ENCODE assay signal across 23 cellular contexts in the genomic region with DNA sequence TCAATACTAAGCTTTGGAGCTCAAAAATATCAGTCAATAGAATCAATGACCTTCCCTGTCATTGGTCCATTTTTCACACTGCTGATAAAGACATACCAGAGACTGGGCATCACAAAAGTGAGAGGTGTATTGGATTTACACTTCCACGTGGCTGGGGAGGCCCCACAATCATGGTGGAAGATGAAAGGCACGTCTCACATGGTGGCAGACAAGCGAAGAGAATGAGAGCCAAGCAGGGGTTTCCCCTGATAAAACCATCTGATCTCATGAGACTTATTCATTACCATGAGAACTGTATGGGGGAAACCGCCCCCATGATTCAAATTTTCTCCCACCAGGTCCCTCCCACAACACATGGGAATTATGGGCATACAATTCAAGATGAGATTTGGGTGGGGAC.
DNase-seq lines count a peak whose midpoint lies in the region; ATAC-seq and FAIRE-seq lines count a peak whose summit lies in the region.
"Had no signal": no experiment of that assay in that cellular context is flagged by ENCODE, and none has a peak within 500 bp of the region (broad histone marks: within the 10 kb centered on the region; RNA-seq: fewer than 3 reads in every experiment).

No MANE protein-coding gene starts in this region.

- ATAC-seq in activated CD4-positive, alpha-beta T cell treated with anti-CD3 and anti-CD28 coated beads for 36 hours, result peak; percentile 58
- ATAC-seq: HCT116, Panc1 had no signal

- POLR2A ChIA-PET in activated CD4-positive, alpha-beta T cell treated with anti-CD3 and anti-CD28 coated beads for 36 hours (lab: Charles Lee), result no interaction called here

- peaks cover 4% of the 10 kb centered on the region for H3K9me3 Mint-ChIP-seq in activated CD4-positive, alpha-beta T cell treated with anti-CD3 and anti-CD28 coated beads for 36 hours (ENCODE audit: low read depth)
- peaks cover 7% of the 10 kb centered on the region for H3K9me3 Mint-ChIP-seq in activated naive CD4-positive, alpha-beta T cell treated with anti-CD3 and anti-CD28 coated beads for 36 hours
- H3K9me3 Mint-ChIP-seq: CD4-positive, alpha-beta T cell had no signal

- H3K4me3 Mint-ChIP-seq in activated CD4-positive, alpha-beta T cell treated with anti-CD3 and anti-CD28 coated beads for 36 hours, result no peak overlapping the region
- no peak overlapping the region for H3K4me3 Mint-ChIP-seq in activated naive CD4-positive, alpha-beta T cell treated with anti-CD3 and anti-CD28 coated beads for 36 hours
- H3K4me3 Mint-ChIP-seq: CD4-positive, alpha-beta T cell had no signal

- peak; percentile 17 for FAIRE-seq in urothelium cell line (lab: Jason Lieb, UNC)
- FAIRE-seq: GM19239, H1 had no signal

- no peaks in the 10 kb centered on the region for H3K36me3 Mint-ChIP-seq in activated CD4-positive, alpha-beta T cell treated with anti-CD3 and anti-CD28 coated beads for 36 hours (ENCODE audit: low read depth)
- no peaks in the 10 kb centered on the region for H3K36me3 Mint-ChIP-seq in activated naive CD4-positive, alpha-beta T cell treated with anti-CD3 and anti-CD28 coated beads for 36 hours (ENCODE audit: low read depth)

- no peak overlapping the region for H3K27ac Mint-ChIP-seq in activated CD4-positive, alpha-beta T cell treated with anti-CD3 and anti-CD28 coated beads for 36 hours
- H3K27ac Mint-ChIP-seq in activated naive CD4-positive, alpha-beta T cell treated with anti-CD3 and anti-CD28 coated beads for 36 hours, result no peak overlapping the region
- H3K27ac Mint-ChIP-seq: CD4-positive, alpha-beta T cell had no signal

- intact Hi-C loops in activated CD4-positive, alpha-beta T cell treated with anti-CD3 and anti-CD28 coated beads for 36 hours (cut with DNase I, micrococcal nuclease), result no loop called here
- intact Hi-C loops in activated naive CD4-positive, alpha-beta T cell treated with anti-CD3 and anti-CD28 coated beads for 36 hours (cut with micrococcal nuclease), result no loop called here

- peaks cover 4% of the 10 kb centered on the region for H3K4me1 Mint-ChIP-seq in activated CD4-positive, alpha-beta T cell treated with anti-CD3 and anti-CD28 coated beads for 36 hours
- peaks cover 8% of the 10 kb centered on the region for H3K4me1 Mint-ChIP-seq in activated naive CD4-positive, alpha-beta T cell treated with anti-CD3 and anti-CD28 coated beads for 36 hours (ENCODE audit: low read depth)

- CTCF ChIA-PET in activated CD4-positive, alpha-beta T cell treated with anti-CD3 and anti-CD28 coated beads for 36 hours (lab: Charles Lee), result interaction anchor here (1.1 to 1.6 kb wide), 3 partner anchors 10 to 188 kb away, joined by 3 to 12 read pairs (median 4); no protein-coding TSS in a partner anchor
- CTCF ChIA-PET in activated naive CD4-positive, alpha-beta T cell treated with anti-CD3 and anti-CD28 coated beads for 36 hours (lab: Charles Lee), result interaction anchor here (2.2 kb wide), 1 partner anchor 10 kb away, joined by 7 read pairs; no protein-coding TSS in a partner anchor

- peaks cover 8% of the 10 kb centered on the region for H3K27me3 Mint-ChIP-seq in activated CD4-positive, alpha-beta T cell treated with anti-CD3 and anti-CD28 coated beads for 36 hours
- no peaks in the 10 kb centered on the region for H3K27me3 Mint-ChIP-seq in activated naive CD4-positive, alpha-beta T cell treated with anti-CD3 and anti-CD28 coated beads for 36 hours (ENCODE audit: low read depth)

- peak; percentile 51 for DNase-seq in activated CD4-positive, alpha-beta T cell treated with anti-CD3 and anti-CD28 coated beads for 36 hours
- no peak for DNase-seq in activated CD4-positive, alpha-beta T cell treated with anti-CD3 and anti-CD28 coated beads, Interleukin-2, amount 50 U/mL, for 1 hour
- DNase-seq in activated naive CD4-positive, alpha-beta T cell treated with anti-CD3 and anti-CD28 coated beads for 36 hours, result peak; percentile 61
- DNase-seq in activated naive CD4-positive, alpha-beta T cell (lab: John Stamatoyannopoulos, UW), result no peak
- peak; percentile 14 for DNase-seq in stimulated activated CD4-positive, alpha-beta T cell treated with anti-CD3 and anti-CD28 coated beads, Interleukin-4, amount 100 ng/mL, for 24 hours
- no peak for DNase-seq in stimulated activated CD4-positive, alpha-beta T cell treated with anti-CD3 and anti-CD28 coated beads, Interleukin-12 subunit alpha, Interleukin-12 subunit beta, amount 100 ng/mL, for 4 hours
- no peak for DNase-seq in urothelium cell line (ENCODE audit: low spot score)
- no peak for DNase-seq in RKO (ENCODE audit: low spot score)
- DNase-seq: ACHN; CD4-positive, alpha-beta T cell; COR-L47; DMS79; KG1; NCI-H1105; NCI-H146; NCI-H2029; NCI-H226; NCI-H510A treated with DMSO at 0.1 percent for 48 hours; NCI-H748 treated with DMSO at 0.1 percent for 48 hours had no signal

Comparison
In these comparisons a context has a peak if more than half of its experiments do, and no peak if none do; other contexts are left out.
1. DNase-seq: peak in activated CD4-positive, alpha-beta T cell treated with anti-CD3 and anti-CD28 coated beads for 36 hours (single experiment), activated naive CD4-positive, alpha-beta T cell treated with anti-CD3 and anti-CD28 coated beads for 36 hours (single experiment) and stimulated activated CD4-positive, alpha-beta T cell treated with anti-CD3 and anti-CD28 coated beads, Interleukin-4, amount 100 ng/mL, for 24 hours (single experiment); none in activated CD4-positive, alpha-beta T cell treated with anti-CD3 and anti-CD28 coated beads, Interleukin-2, amount 50 U/mL, for 1 hour (single experiment), activated naive CD4-positive, alpha-beta T cell (0 of 4), stimulated activated CD4-positive, alpha-beta T cell treated with anti-CD3 and anti-CD28 coated beads, Interleukin-12 subunit alpha, Interleukin-12 subunit beta, amount 100 ng/mL, for 4 hours (single experiment), urothelium cell line (single experiment) and RKO (single experiment).